ENCODE assay signal across 8 cellular contexts in genomic region chr19:18205180-18205915, GRCh38. TPM values are rescaled to one million over a fixed set of nuclear protein-coding genes. Genes with fewer than 3 reads are reported as not detected.
DNase-seq lines count a peak whose midpoint lies in the region; ATAC-seq and TF ChIP-seq lines count a peak whose summit lies in the region.

No MANE protein-coding gene starts in this region.

- H3K9me3 Mint-ChIP-seq in osteocyte (ENCODE audit: unreplicated experiment) = no peaks in the 10 kb centered on the region

- WGBS in heart right ventricle, 2 donors = 10 to 13% methylated on average over 36 of the region's 36 CpGs

- no peaks in the 10 kb centered on the region for H3K27me3 ChIP-seq in BE2C
- no peaks in the 10 kb centered on the region for H3K27me3 ChIP-seq in HL-60 (ENCODE audit: insufficient read depth, poor library complexity, severe bottlenecking)
- peaks cover 0 to 15% (median 5%) of the 10 kb centered on the region in 7 donors for H3K27me3 ChIP-seq in heart right ventricle

- no peaks in the 10 kb centered on the region for H3K36me3 Mint-ChIP-seq in osteocyte (ENCODE audit: unreplicated experiment)

- H3K27ac ChIP-seq in HL-60 (replicated peaks) (peak overlapping the region; percentile 51), angular gyrus (ENCODE audit: low read depth, low read length) (peak overlapping the region; percentile 97), heart right ventricle (peak overlapping the region; percentile 94 to 100 (median 97))

- H3K9me3 ChIP-seq in BE2C (no peaks in the 10 kb centered on the region), heart right ventricle (no peaks in the 10 kb centered on the region)

- H3K4me3 ChIP-seq in BE2C (ENCODE audit: low read depth, low read length) (peak overlapping the region; percentile 79), HL-60 (replicated peaks; ENCODE audit: insufficient read depth, low read length) (peak overlapping the region; percentile 57), heart right ventricle (peak overlapping the region; percentile 40 to 80 (median 65))

- TF ChIP-seq CTCF in BE2C (IDR thresholded peaks at IDR 0.05; ENCODE audit: low read depth, low read length) (no peak), HL-60 (IDR thresholded peaks at IDR 0.05; ENCODE audit: insufficient read depth, low read length) (no peak), heart right ventricle (IDR thresholded peaks at IDR 0.05) (no peak), osteocyte (IDR thresholded peaks at IDR 0.05) (no peak)

- intact Hi-C loops in heart right ventricle (cut with DNase I) = loop anchor here in 9 of 10 donors (1.0 to 10.0 kb wide), 12 partner anchors 19 to 209 kb away; partner anchors contain the start of genes LSM4 (in 3 of the 9), SSBP4 (in 3 of the 9), LRRC25 (in 1 of the 9) and PDE4C (in 1 of the 9)

- H3K4me3 Mint-ChIP-seq in osteocyte (ENCODE audit: unreplicated experiment) = peak overlapping the region; percentile 86

- H3K36me3 ChIP-seq in BE2C = peaks cover 9% of the 10 kb centered on the region
- peaks cover 0 to 14% (median 1%) of the 10 kb centered on the region in 9 donors for H3K36me3 ChIP-seq in heart right ventricle

- peak overlapping the region; percentile 97 for H3K27ac Mint-ChIP-seq in osteocyte (ENCODE audit: unreplicated experiment)

- peak; percentile 58 for DNase-seq in BE2C
- peak in 1 of 2 experiments; percentile 45 for DNase-seq in HL-60 (ENCODE audit: low read depth in 1 of 2, low spot score in 1 of 2)
- peak; percentile 83 to 92 for DNase-seq in heart right ventricle
- no peak for DNase-seq in osteocyte (ENCODE audit: extremely low spot score, unreplicated experiment)

- H3K4me1 Mint-ChIP-seq in osteocyte (ENCODE audit: unreplicated experiment) = peaks cover 27% of the 10 kb centered on the region

- ATAC-seq in SK-N-SH treated with all-trans-retinoic acid at 6 μM for 48 hours (peak; percentile 12), heart right ventricle (peak; percentile 34 to 82 (median 58)), HG03039 (IDR thresholded peaks at IDR 0.05; ENCODE audit: unreplicated experiment) (no peak), GM21423 (IDR thresholded peaks at IDR 0.05; ENCODE audit: unreplicated experiment) (no peak)

- H3K4me1 ChIP-seq in BE2C (no peaks in the 10 kb centered on the region), heart right ventricle (peaks cover 11 to 35% (median 22%) of the 10 kb centered on the region in 9 donors)

- H3K27me3 Mint-ChIP-seq in osteocyte (ENCODE audit: unreplicated experiment) = no peaks in the 10 kb centered on the region

TF ChIP-seq in SK-N-SH treated with all-trans-retinoic acid at 6 μM for 48 hours, 23 proteins besides CTCF, POLR2A, EP300 and RAD21:
- TF ChIP-seq RARB (CRISPR knock-in tag; IDR thresholded peaks at IDR 0.05) (no peak), PPARA (CRISPR knock-in tag; IDR thresholded peaks at IDR 0.05; ENCODE audit: borderline replicate concordance) (no peak), BACH2 (CRISPR knock-in tag; IDR thresholded peaks at IDR 0.05; ENCODE audit: borderline replicate concordance) (no peak), TOX (CRISPR knock-in tag; IDR thresholded peaks at IDR 0.05; ENCODE audit: borderline replicate concordance) (no peak), ZNF70 (CRISPR knock-in tag; IDR thresholded peaks at IDR 0.05) (no peak), PATZ1 (CRISPR knock-in tag; IDR thresholded peaks at IDR 0.05; ENCODE audit: borderline replicate concordance) (no peak), ZFP30 (CRISPR knock-in tag; IDR thresholded peaks at IDR 0.05) (no peak), POU6F1 (CRISPR knock-in tag; IDR thresholded peaks at IDR 0.05; ENCODE audit: borderline replicate concordance, low read depth) (no peak), ZNF8 (CRISPR knock-in tag; IDR thresholded peaks at IDR 0.05) (no peak), ZFP3 (CRISPR knock-in tag; IDR thresholded peaks at IDR 0.05) (no peak), ZNF565 (CRISPR knock-in tag; conservative IDR thresholded peaks at IDR 0.05; ENCODE audit: low read depth) (no peak), TSHZ2 (CRISPR knock-in tag; IDR thresholded peaks at IDR 0.05) (no peak), ISL1 (CRISPR knock-in tag; IDR thresholded peaks at IDR 0.05) (no peak), CSDC2 (CRISPR knock-in tag; IDR thresholded peaks at IDR 0.05) (no peak), TCF4 (CRISPR knock-in tag; IDR thresholded peaks at IDR 0.05; ENCODE audit: borderline replicate concordance) (no peak), OSR1 (CRISPR knock-in tag; IDR thresholded peaks at IDR 0.05) (no peak), ARNTL (CRISPR knock-in tag; IDR thresholded peaks at IDR 0.05; ENCODE audit: borderline replicate concordance, low read depth) (no peak)

RNA-seq across cellular contexts. Expression of gene RAB3A, which starts 1.5 kb away (rescaled TPM):
- polyA plus RNA-seq in BE2C (2012; ENCODE audit: insufficient read depth, insufficient read length, low read depth) = 137 TPM
- total RNA-seq in heart right ventricle (10 to 100 TPM; 24.1 to 36.3 (median 31.4) TPM), osteocyte (2.9 and 3.2 TPM in 2 replicates)
- 10 to 100 TPM in 1 of 2 donors, 1 to 10 TPM in 1; 7.8 to 16.7 TPM for polyA plus RNA-seq in heart right ventricle

RNA-seq across cellular contexts. Expression of gene MPV17L2, which starts 12.3 kb away (rescaled TPM):
- 62.0 TPM for polyA plus RNA-seq in BE2C (2012; ENCODE audit: insufficient read depth, insufficient read length, low read depth)
- total RNA-seq in heart right ventricle (10 to 100 TPM; 10.6 to 16.5 (median 14.5) TPM), osteocyte (11.6 and 12.7 TPM in 2 replicates)
- polyA plus RNA-seq in heart right ventricle = 10 to 100 TPM; 23.0 to 61.9 TPM

RNA-seq across cellular contexts. Expression of gene PDE4C, which starts 20.9 kb away (rescaled TPM):
- polyA plus RNA-seq in BE2C (2012; ENCODE audit: insufficient read depth, insufficient read length, low read depth) = 7.3 TPM
- 1 to 10 TPM in 4 of 10 donors, under 1 TPM in 6; 0.30 to 4.2 (median 0.85) TPM for total RNA-seq in heart right ventricle
- 1 to 10 TPM; 1.2 to 6.3 TPM for polyA plus RNA-seq in heart right ventricle
- total RNA-seq in osteocyte = 0.21 TPM in 1 of 2 replicates, not detected in the other

RNA-seq across cellular contexts. Expression of gene IFI30, which starts 31.7 kb away (rescaled TPM):
- polyA plus RNA-seq in BE2C (2012; ENCODE audit: insufficient read depth, insufficient read length, low read depth) = 12.4 TPM
- total RNA-seq in heart right ventricle = 100 to 1,000 TPM in 1 of 10 donors, 10 to 100 TPM in 7, 1 to 10 TPM in 2; 6.5 to 241 (median 11.9) TPM
- 10 to 100 TPM in 1 of 2 donors, 1 to 10 TPM in 1; 9.7 to 31.2 TPM for polyA plus RNA-seq in heart right ventricle
- total RNA-seq in osteocyte = not detected in 2 replicates

RNA-seq across cellular contexts. Expression of gene PIK3R2, which starts 52.4 kb away (rescaled TPM):
- polyA plus RNA-seq in BE2C (2012; ENCODE audit: insufficient read depth, insufficient read length, low read depth) = 181 TPM
- total RNA-seq in heart right ventricle (10 to 100 TPM; 15.7 to 29.1 (median 22.3) TPM), osteocyte (67.2 and 68.1 TPM in 2 replicates)
- 1 to 10 TPM; 2.3 to 6.7 TPM for polyA plus RNA-seq in heart right ventricle

Comparison
In these comparisons a context has a peak if more than half of its experiments do, and no peak if none do; other contexts are left out.
1. ATAC-seq: peak in SK-N-SH treated with all-trans-retinoic acid at 6 μM for 48 hours (single experiment) and heart right ventricle (8 of 8); none in HG03039 (single experiment) and GM21423 (single experiment).
2. Peak in every context shown above with its lines, with median percentiles within 50 percentile points of each other: H3K4me3 ChIP-seq and H3K27ac ChIP-seq.